8 cellular contexts compared by ENCODE assay signal in the genomic region with DNA sequence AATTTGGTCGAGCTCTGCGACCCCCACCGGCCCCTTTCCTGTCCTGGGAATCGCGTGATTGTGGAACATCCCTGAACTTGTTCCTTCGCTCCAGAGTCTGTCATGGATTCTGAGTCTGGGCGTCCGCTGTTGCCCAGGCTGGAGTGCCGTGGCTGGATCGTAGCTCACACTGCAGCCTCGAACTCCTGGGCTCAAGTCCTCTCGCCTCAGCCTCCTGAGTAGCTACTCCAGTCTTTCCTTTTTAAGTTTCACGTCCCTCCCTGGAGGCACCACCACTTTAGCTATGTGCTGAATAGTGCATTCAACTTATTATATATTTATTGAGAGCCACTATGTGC. TPM values are rescaled to one million over a fixed set of nuclear protein-coding genes. Genes with fewer than 3 reads are reported as not detected.
DNase-seq lines count a peak whose midpoint lies in the region; ATAC-seq, FAIRE-seq and TF ChIP-seq lines count a peak whose summit lies in the region.

No MANE protein-coding gene starts in this region.

- no peak overlapping the region for H3K14ac ChIP-seq in H1 (ENCODE audit: insufficient read length)

- peak overlapping the region in 1 of 6 donors; percentile 65 for H3K27ac Mint-ChIP-seq in naive B cell

- no peak overlapping the region for H2BK20ac ChIP-seq in H1 (ENCODE audit: low read length)

- H3K27me3 ChIP-seq in HAP-1 (ENCODE audit: low read depth): no peaks in the 10 kb centered on the region
- H3K27me3 ChIP-seq in H1 (replicated peaks in 1 of 4; ENCODE audit: control insufficient read depth in 3 of 4, extremely low read depth in 1 of 4, insufficient read depth in 3 of 4, low read length in 3 of 4): peaks cover 0 to 32% (median 12%) of the 10 kb centered on the region in 4 experiments; a peak in 5 of 7 replicates

- H2BK120ac ChIP-seq in H1 (replicated peaks; ENCODE audit: low read depth, low read length): no peak overlapping the region

- H3K18ac ChIP-seq in H1 (ENCODE audit: extremely low read depth, low read length): no peak overlapping the region

- H3K4me1 ChIP-seq in HAP-1 (no peaks in the 10 kb centered on the region), H1 (replicated peaks in 1 of 4; ENCODE audit: control insufficient read depth in 3 of 4, insufficient read depth in 4 of 4, low read length in 3 of 4) (peaks cover 0 to 5% (median 0%) of the 10 kb centered on the region in 4 experiments; a peak in 1 of 7 replicates)

- DNase-seq in HAP-1 (ENCODE audit: low spot score in 2 of 2) (no peak), NCI-H748 treated with DMSO at 0.1 percent for 48 hours (lab: John Stamatoyannopoulos, UW) (peak; percentile 9), H1 (ENCODE audit: low read depth in 1 of 2, low spot score in 2 of 2) (no peak), naive B cell (no peak), NCI-H1417 treated with DMSO at 0.1 percent for 48 hours (lab: John Stamatoyannopoulos, UW) (no peak), NCI-H510A treated with DMSO at 0.1 percent for 48 hours (lab: John Stamatoyannopoulos, UW) (no peak)

- WGBS in H1 (ENCODE audit: extremely low coverage in 1 of 2, insufficient coverage in 1 of 2, insufficient read length in 1 of 2, insufficient replicate concordance in 2 of 2, low coverage in 1 of 2, low lambda C conversion rate in 2 of 2, missing lambda C conversion rate in 1 of 2), 2 experiments: 29% methylated on average over 9 of the region's 13 CpGs; no CpG with 5 or more reads in 1 of the 2 experiments

- H3K4me3 Mint-ChIP-seq in naive B cell: peak overlapping the region; percentile 85 to 93 (median 88)

- no peak overlapping the region; the same call in 1 of the 2 replicates for H2BK15ac ChIP-seq in H1 (ENCODE audit: low read length)

- CTCF ChIA-PET in H1 (lab: Charles Lee; ENCODE audit: partially characterized antibody): interaction anchor here (0.9 to 1.7 kb wide), 7 partner anchors 13 to 145 kb away, joined by 3 to 11 read pairs (median 4); a partner anchor contains a TSS

- POLR2A ChIA-PET in H1 (lab: Charles Lee; ENCODE audit: partially characterized antibody): interaction anchor here (0.6 to 2.4 kb wide), 15 partner anchors 11 to 477 kb away, joined by 3 to 14 read pairs (median 4); a partner anchor contains a TSS

- H3K4me3 ChIP-seq in HAP-1: peak overlapping the region; percentile 45
- peak overlapping the region; percentile 51 to 75 (median 70) for H3K4me3 ChIP-seq in H1 (ENCODE audit: extremely low read depth in 1 of 4, insufficient read depth in 2 of 4, low read depth in 3 of 4, low read length in 4 of 4)

- in situ Hi-C loops in HAP-1 (cut with MboI; ENCODE audit: low sequenced_read_pairs): no loop called here

- H4K8ac ChIP-seq in H1 (ENCODE audit: extremely low read depth, insufficient read depth, low read length): peak overlapping the region; percentile 39; the same call in 1 of the 2 replicates

- H3K79me1 ChIP-seq in H1 (ENCODE audit: low read depth, low read length): no peaks in the 10 kb centered on the region

- H2AK5ac ChIP-seq in H1 (ENCODE audit: low read depth, low read length): no peak overlapping the region

- no peak overlapping the region for H3K56ac ChIP-seq in H1 (replicated peaks; ENCODE audit: insufficient read length, low read depth, low read length)

- peaks cover 0 to 27% (median 8%) of the 10 kb centered on the region in 3 donors for H3K27me3 Mint-ChIP-seq in naive B cell

- H4K91ac ChIP-seq in H1 (replicated peaks; ENCODE audit: insufficient read length, low read length): no peak overlapping the region

- no peak overlapping the region for H2BK5ac ChIP-seq in H1 (ENCODE audit: low read depth, low read length)

- H4K20me1 ChIP-seq in H1 (replicated peaks in 1 of 2; ENCODE audit: control insufficient read depth in 1 of 2, insufficient read depth in 2 of 2, low read length in 2 of 2): no peaks in the 10 kb centered on the region

- no peaks in the 10 kb centered on the region for H3K36me3 Mint-ChIP-seq in naive B cell

- H2BK12ac ChIP-seq in H1 (ENCODE audit: low read depth, low read length): peak overlapping the region; percentile 46; the same call in 1 of the 2 replicates

- no peak overlapping the region for H2AFZ ChIP-seq in H1 (ENCODE audit: low read length)

- FAIRE-seq in H1 (lab: Jason Lieb, UNC): no peak

- TF ChIP-seq EP300 in H1 (IDR thresholded peaks at IDR 0.05; ENCODE audit: borderline replicate concordance in 1 of 2, low read depth in 2 of 2, low read length in 2 of 2): no peak

- H3K23me2 ChIP-seq in H1 (ENCODE audit: low read depth, low read length): peaks cover 5% of the 10 kb centered on the region; the same call in 1 of the 2 replicates

- no peak for TF ChIP-seq RAD21 in H1 (IDR thresholded peaks at IDR 0.05 in 1 of 2, conservative IDR thresholded peaks at IDR 0.05 in 1 of 2; ENCODE audit: low read depth in 2 of 2, low read length in 2 of 2)

- H3K27ac ChIP-seq in H1 (ENCODE audit: low read depth, low read length): no peak overlapping the region

- H3K23ac ChIP-seq in H1 (ENCODE audit: insufficient read length): no peak overlapping the region

- H3K9me3 ChIP-seq in HAP-1: no peaks in the 10 kb centered on the region
- H3K9me3 ChIP-seq in H1 (ENCODE audit: insufficient read depth in 2 of 2, low read depth in 1 of 2, low read length in 1 of 2): no peaks in the 10 kb centered on the region

- peak overlapping the region; percentile 40 to 84 for H3K4me2 ChIP-seq in H1 (ENCODE audit: insufficient read depth in 1 of 2, low read depth in 2 of 2, low read length in 2 of 2)

- ATAC-seq in naive B cell (ENCODE audit: low read depth in 2 of 2) (peak in 1 of 2 donors; percentile 9), GM19351 (IDR thresholded peaks at IDR 0.05; ENCODE audit: unreplicated experiment) (no peak), GM21825 (IDR thresholded peaks at IDR 0.05; ENCODE audit: unreplicated experiment) (no peak)

- H3K4me1 Mint-ChIP-seq in naive B cell: peaks cover 0 to 7% (median 0%) of the 10 kb centered on the region in 3 donors

- H3K4ac ChIP-seq in H1 (replicated peaks; ENCODE audit: insufficient read length, low read depth, low read length): no peak overlapping the region

- TF ChIP-seq CTCF in H1 (IDR thresholded peaks at IDR 0.05; ENCODE audit: control extremely low read depth in 1 of 3, insufficient read depth in 1 of 3, low read depth in 1 of 3, low read length in 3 of 3): no peak

- H3K9ac ChIP-seq in H1 (replicated peaks in 1 of 4; ENCODE audit: extremely low read depth in 1 of 4, low read depth in 3 of 4, low read length in 3 of 4): peak overlapping the region; percentile 3 to 82 (median 62); a peak in 6 of 7 replicates

- no peak for TF ChIP-seq POLR2A in H1 (IDR thresholded peaks at IDR 0.05; ENCODE audit: control extremely low read depth in 1 of 2, low read depth in 2 of 2, low read length in 2 of 2)

- no peaks in the 10 kb centered on the region for H3K79me2 ChIP-seq in H1 (ENCODE audit: control insufficient read depth in 1 of 2, insufficient read depth in 2 of 2, low read length in 2 of 2)

- H3K36me3 ChIP-seq in HAP-1 (replicated peaks) (no peaks in the 10 kb centered on the region), H1 (ENCODE audit: control insufficient read depth in 2 of 4, insufficient read depth in 4 of 4, low read length in 3 of 4) (no peaks in the 10 kb centered on the region)

- no peak overlapping the region for H4K5ac ChIP-seq in H1 (ENCODE audit: insufficient read length, low read depth, low read length)

- H3K9me3 Mint-ChIP-seq in naive B cell: peaks cover 0 to 6% (median 0%) of the 10 kb centered on the region in 7 donors

RNA-seq across cellular contexts. Expression of a gene that starts 0.7 kb away (rescaled TPM):
- total RNA-seq in H1 (2021; fragmentation: NEBNext Ultra II Directional; extraction: Animal tissue kit (Norgen Biotek cat#: 25700)): not detected in 2 replicates
- polyA plus RNA-seq in H1 (2011; rRNA removed): not detected in 2 replicates
- polyA plus RNA-seq in H1 (2011; cell fraction: cytosol; rRNA removed): 0.19 TPM
- not detected for polyA plus RNA-seq in H1 (2011; cell fraction: nucleus; rRNA removed)
- 0.13 TPM in 1 of 4 replicates, not detected in the others for polyA plus RNA-seq in H1 (2012, experiment 1 of 2)
- polyA plus RNA-seq in H1 (2012, experiment 2 of 2): not detected
- polyA plus RNA-seq in H1 (2013, experiment 1 of 2): 0.08 TPM
- polyA plus RNA-seq in H1 (2013, experiment 2 of 2): 0.13 TPM
- polyA minus RNA-seq in H1 (2011; rRNA and poly(A)+ RNA removed): not detected in 2 replicates
- polyA minus RNA-seq in H1 (2011; cell fraction: cytosol; rRNA and poly(A)+ RNA removed): not detected
- polyA minus RNA-seq in H1 (2011; cell fraction: nucleus; rRNA and poly(A)+ RNA removed): 1.9 TPM
- not detected for polyA plus RNA-seq in naive B cell (ENCODE audit: low read depth in 6 of 6)

RNA-seq across cellular contexts. Expression of a gene that starts 21.3 kb away (rescaled TPM):
- total RNA-seq in H1 (2021; fragmentation: NEBNext Ultra II Directional; extraction: Animal tissue kit (Norgen Biotek cat#: 25700)): 0.48 and 0.80 TPM in 2 replicates
- polyA plus RNA-seq in H1 (2011; rRNA removed): 1.1 and 1.2 TPM in 2 replicates
- 0.57 TPM for polyA plus RNA-seq in H1 (2011; cell fraction: cytosol; rRNA removed)
- polyA plus RNA-seq in H1 (2011; cell fraction: nucleus; rRNA removed): 1.2 TPM
- 0.72 to 0.94 TPM (median 0.90 TPM) in 4 replicates for polyA plus RNA-seq in H1 (2012, experiment 1 of 2)
- 0.85 TPM for polyA plus RNA-seq in H1 (2012, experiment 2 of 2)
- 0.57 TPM for polyA plus RNA-seq in H1 (2013, experiment 1 of 2)
- polyA plus RNA-seq in H1 (2013, experiment 2 of 2): 0.66 TPM
- polyA minus RNA-seq in H1 (2011; rRNA and poly(A)+ RNA removed): 0.41 and 0.59 TPM in 2 replicates
- polyA minus RNA-seq in H1 (2011; cell fraction: cytosol; rRNA and poly(A)+ RNA removed): 1.4 TPM
- polyA minus RNA-seq in H1 (2011; cell fraction: nucleus; rRNA and poly(A)+ RNA removed): 0.80 TPM
- polyA plus RNA-seq in naive B cell (ENCODE audit: low read depth in 6 of 6): under 1 TPM in 4 of 6 donors, not detected in 2; 0.10 to 0.61 (median 0.35) TPM

RNA-seq across cellular contexts. Expression of a gene that starts 31.8 kb away (rescaled TPM):
- total RNA-seq in H1 (2021; fragmentation: NEBNext Ultra II Directional; extraction: Animal tissue kit (Norgen Biotek cat#: 25700)): 16.8 and 17.2 TPM in 2 replicates
- 2.0 and 2.8 TPM in 2 replicates for polyA plus RNA-seq in H1 (2011; rRNA removed)
- 3.8 TPM for polyA plus RNA-seq in H1 (2011; cell fraction: cytosol; rRNA removed)
- polyA plus RNA-seq in H1 (2011; cell fraction: nucleus; rRNA removed): 1.4 TPM
- 3.5 to 10.6 TPM (median 6.4 TPM) in 4 replicates for polyA plus RNA-seq in H1 (2012, experiment 1 of 2)
- 4.5 TPM for polyA plus RNA-seq in H1 (2012, experiment 2 of 2)
- polyA plus RNA-seq in H1 (2013, experiment 1 of 2): 9.5 TPM
- polyA plus RNA-seq in H1 (2013, experiment 2 of 2): 11.5 TPM
- polyA minus RNA-seq in H1 (2011; rRNA and poly(A)+ RNA removed): 2.8 and 3.8 TPM in 2 replicates
- 2.7 TPM for polyA minus RNA-seq in H1 (2011; cell fraction: cytosol; rRNA and poly(A)+ RNA removed)
- polyA minus RNA-seq in H1 (2011; cell fraction: nucleus; rRNA and poly(A)+ RNA removed): 3.6 TPM
- 1 to 10 TPM; 2.3 to 7.1 (median 2.9) TPM for polyA plus RNA-seq in naive B cell (ENCODE audit: low read depth in 6 of 6)

RNA-seq across cellular contexts. Expression of a gene that starts 44.0 kb away (rescaled TPM):
- total RNA-seq in H1 (2021; fragmentation: NEBNext Ultra II Directional; extraction: Animal tissue kit (Norgen Biotek cat#: 25700)): 5.8 and 7.2 TPM in 2 replicates
- polyA plus RNA-seq in H1 (2011; rRNA removed): 5.2 and 5.9 TPM in 2 replicates
- polyA plus RNA-seq in H1 (2011; cell fraction: cytosol; rRNA removed): 5.0 TPM
- 5.9 TPM for polyA plus RNA-seq in H1 (2011; cell fraction: nucleus; rRNA removed)
- 2.9 to 6.1 TPM (median 4.6 TPM) in 4 replicates for polyA plus RNA-seq in H1 (2012, experiment 1 of 2)
- 5.0 TPM for polyA plus RNA-seq in H1 (2012, experiment 2 of 2)
- 4.7 TPM for polyA plus RNA-seq in H1 (2013, experiment 1 of 2)
- 4.1 TPM for polyA plus RNA-seq in H1 (2013, experiment 2 of 2)
- 1.1 and 1.7 TPM in 2 replicates for polyA minus RNA-seq in H1 (2011; rRNA and poly(A)+ RNA removed)
- 0.88 TPM for polyA minus RNA-seq in H1 (2011; cell fraction: cytosol; rRNA and poly(A)+ RNA removed)
- 2.2 TPM for polyA minus RNA-seq in H1 (2011; cell fraction: nucleus; rRNA and poly(A)+ RNA removed)
- polyA plus RNA-seq in naive B cell (ENCODE audit: low read depth in 6 of 6): 10 to 100 TPM; 12.9 to 30.9 (median 23.6) TPM

RNA-seq across cellular contexts. Expression of a gene that starts 54.3 kb away (rescaled TPM):
- total RNA-seq in H1 (2021; fragmentation: NEBNext Ultra II Directional; extraction: Animal tissue kit (Norgen Biotek cat#: 25700)): 1.2 TPM in 2 replicates
- polyA plus RNA-seq in H1 (2011; rRNA removed) (0.21 and 0.41 TPM in 2 replicates), naive B cell (ENCODE audit: low read depth in 6 of 6) (under 1 TPM in 4 of 6 donors, not detected in 2; 0.19 to 0.60 (median 0.27) TPM)
- 0.32 TPM for polyA plus RNA-seq in H1 (2011; cell fraction: cytosol; rRNA removed)
- polyA plus RNA-seq in H1 (2011; cell fraction: nucleus; rRNA removed): 0.83 TPM
- 0.15 to 0.71 TPM (median 0.60 TPM) in 4 replicates for polyA plus RNA-seq in H1 (2012, experiment 1 of 2)
- polyA plus RNA-seq in H1 (2012, experiment 2 of 2): not detected
- polyA plus RNA-seq in H1 (2013, experiment 1 of 2): 0.91 TPM
- 0.55 TPM for polyA plus RNA-seq in H1 (2013, experiment 2 of 2)
- 0.82 and 1.6 TPM in 2 replicates for polyA minus RNA-seq in H1 (2011; rRNA and poly(A)+ RNA removed)
- polyA minus RNA-seq in H1 (2011; cell fraction: cytosol; rRNA and poly(A)+ RNA removed): 1.2 TPM
- polyA minus RNA-seq in H1 (2011; cell fraction: nucleus; rRNA and poly(A)+ RNA removed): 1.3 TPM
